Comparison of ENCODE assay signal across 1 cellular context in genomic region chr15:40922608-40923005, GRCh38.
TF ChIP-seq lines count a peak whose summit lies in the region.

No MANE protein-coding gene starts in this region.

TF ChIP-seq in HepG2, 621 proteins besides CTCF, POLR2A, EP300 and RAD21 (continued from another document):
- TF ChIP-seq ZNF687 (CRISPR knock-in tag; IDR thresholded peaks at IDR 0.05) (peak; percentile 29; the same call in 1 of the 2 replicates), CREM (IDR thresholded peaks at IDR 0.05) (no peak), CREM (CRISPR knock-in tag; IDR thresholded peaks at IDR 0.05) (no peak), ZNF597 (CRISPR knock-in tag; IDR thresholded peaks at IDR 0.05) (no peak), ZMYM3 (CRISPR knock-in tag; IDR thresholded peaks at IDR 0.05) (0 out of 2 replicates have a peak, but pooled peaks have one; percentile 1), POLR2AphosphoS5 (IDR thresholded peaks at IDR 0.05; ENCODE audit: low read depth, low read length) (no peak), ZNF784 (CRISPR knock-in tag; IDR thresholded peaks at IDR 0.05; ENCODE audit: borderline replicate concordance) (no peak), POGZ (CRISPR knock-in tag; IDR thresholded peaks at IDR 0.05) (no peak), ZFX (CRISPR knock-in tag; IDR thresholded peaks at IDR 0.05; ENCODE audit: low read depth) (no peak), ZNF772 (CRISPR knock-in tag; IDR thresholded peaks at IDR 0.05) (no peak), ZNF672 (CRISPR knock-in tag; IDR thresholded peaks at IDR 0.05) (no peak), ATF7-NPFF (CRISPR knock-in tag; IDR thresholded peaks at IDR 0.05; ENCODE audit: low read depth) (no peak), ZMYM4 (CRISPR knock-in tag; IDR thresholded peaks at IDR 0.05) (no peak), MLLT10 (CRISPR knock-in tag; IDR thresholded peaks at IDR 0.05) (no peak), ZNF431 (CRISPR knock-in tag; IDR thresholded peaks at IDR 0.05; ENCODE audit: borderline replicate concordance, low read depth) (no peak), ZSCAN30 (CRISPR knock-in tag; IDR thresholded peaks at IDR 0.05) (no peak), GPBP1L1 (CRISPR knock-in tag; IDR thresholded peaks at IDR 0.05) (no peak)
